ENCODE assay signal across 29 cellular contexts in the genomic region with DNA sequence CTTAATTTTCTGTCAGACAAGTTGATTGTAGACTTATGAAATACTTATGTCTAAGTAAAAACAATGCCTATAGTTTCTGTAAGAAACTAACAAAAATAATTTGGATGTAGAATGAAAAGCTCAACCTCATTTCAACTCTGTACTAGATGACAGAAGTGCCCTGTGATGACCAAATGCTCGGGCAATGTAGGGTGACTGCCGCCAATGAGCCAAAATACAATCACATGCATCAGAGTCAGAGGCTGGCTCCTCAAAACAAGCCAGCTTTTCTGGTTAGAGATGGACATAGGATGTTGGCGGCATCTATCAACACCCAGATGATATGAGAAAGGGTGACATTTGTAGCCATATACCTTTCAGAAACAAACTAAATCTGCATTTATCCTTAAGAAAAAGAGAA. TPM values are rescaled to one million over a fixed set of nuclear protein-coding genes. Genes with fewer than 3 reads are reported as not detected.
"Had no signal": no experiment of that assay in that cellular context is flagged by ENCODE, and none has a peak within 500 bp of the region (broad histone marks: within the 10 kb centered on the region; RNA-seq: fewer than 3 reads in every experiment).

No MANE protein-coding gene starts in this region.

- H3K4me3 ChIP-seq: PC-9, SJSA1 had no signal

- H3K27me3 ChIP-seq: SJSA1 had no signal

- H3K9me3 ChIP-seq: SJSA1, SK-N-SH had no signal

- ATAC-seq: activated CD4-positive, alpha-beta T cell treated with anti-CD3 and anti-CD28 coated beads for 36 hours; activated CD4-positive, CD25-positive, alpha-beta regulatory T cell treated with anti-CD3 and anti-CD28 coated beads, Interleukin-2, amount 50 U/mL, for 24 hours; activated naive CD8-positive, alpha-beta T cell treated with anti-CD3 and anti-CD28 coated beads, Interleukin-2, amount 50 U/mL, for 24 hours; WTC11 had no signal

- DNase-seq: activated CD4-positive, alpha-beta memory T cell treated with anti-CD3 and anti-CD28 coated beads for 36 hours; activated CD4-positive, alpha-beta T cell treated with anti-CD3 and anti-CD28 coated beads for 36 hours; activated CD4-positive, alpha-beta T cell treated with anti-CD3 and anti-CD28 coated beads, Interleukin-2, amount 50 U/mL, for 1 hour; activated CD8-positive, alpha-beta memory T cell treated with anti-CD3 and anti-CD28 coated beads, Interleukin-2, amount 50 U/mL, for 48 hours; activated effector memory CD4-positive, alpha-beta T cell treated with Interleukin-2 at 50 U/mL for 16 hours; activated naive CD4-positive, alpha-beta T cell treated with anti-CD3 and anti-CD28 coated beads, Interleukin-2, amount 10 ng/mL, durations not matched to agents 7 days and 5 days; activated naive CD8-positive, alpha-beta T cell treated with anti-CD3 and anti-CD28 coated beads, Interleukin-2, amount 50 U/mL, for 24 hours; activated T-cell treated with anti-CD3 and anti-CD28 coated beads, Interleukin-2, amount 50 U/mL, for 48 hours; anterior cingulate cortex; MM.1S; NCI-H1092 treated with DMSO at 0.1 percent for 48 hours; NCI-H1417; NCI-H146; NCI-H187; NCI-H2029 treated with DMSO at 0.1 percent for 48 hours; NCI-H2107; NCI-H2171; NCI-H510A; NCI-H526; NCI-H748 treated with DMSO at 0.1 percent for 48 hours; PC-9; SHP77 treated with DMSO at 0.1 percent for 48 hours; SK-N-SH had no signal

- H3K27ac ChIP-seq: KMS-11, PC-9, SJSA1 had no signal

- H3K4me1 ChIP-seq: SJSA1 had no signal

RNA-seq across cellular contexts. Expression of gene LMOD2, which starts 23.9 kb away (rescaled TPM):
- total RNA-seq: activated CD4-positive, alpha-beta memory T cell treated with anti-CD3 and anti-CD28 coated beads for 36 hours; activated CD4-positive, alpha-beta T cell treated with anti-CD3 and anti-CD28 coated beads for 36 hours; LHCN-M2; OCI-LY7; PC-9; SJSA1; WTC11 had no signal
- polyA plus RNA-seq: SK-N-SH had no signal
